ENCODE assay signal across 14 cellular contexts in the genomic region with DNA sequence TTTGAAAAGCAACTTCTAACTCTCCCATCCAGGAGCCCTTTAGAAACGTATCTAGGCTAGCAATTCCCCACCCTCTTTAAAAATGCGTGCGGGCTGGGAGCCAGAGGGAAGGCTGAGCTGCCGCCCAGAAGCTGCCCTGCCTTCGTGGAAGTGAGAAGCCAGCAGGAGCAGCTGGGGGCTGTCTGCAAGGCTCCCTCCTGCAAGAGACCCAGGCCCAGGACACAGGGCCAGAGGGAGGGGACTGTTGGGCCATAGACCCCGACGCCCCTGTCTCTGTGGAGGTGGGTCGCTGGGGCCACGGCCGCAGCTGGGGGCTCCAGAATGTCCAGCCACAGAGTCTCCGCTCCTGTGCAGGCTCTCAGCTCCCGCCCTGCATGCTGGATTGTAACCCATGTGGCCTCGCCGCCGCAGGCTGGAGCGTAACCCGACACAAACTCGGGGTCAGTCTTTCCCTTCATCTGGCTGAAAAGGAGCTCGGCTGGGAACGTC. TPM values are rescaled to one million over a fixed set of nuclear protein-coding genes. Genes with fewer than 3 reads are reported as not detected.
DNase-seq lines count a peak whose midpoint lies in the region; ATAC-seq, FAIRE-seq and TF ChIP-seq lines count a peak whose summit lies in the region.
"Had no signal": no experiment of that assay in that cellular context is flagged by ENCODE, and none has a peak within 500 bp of the region (broad histone marks: within the 10 kb centered on the region; RNA-seq: fewer than 3 reads in every experiment).

No MANE protein-coding gene starts in this region.

- H3K9me3 ChIP-seq in astrocyte (ENCODE audit: insufficient read depth, low read depth, low read length): peaks cover 5% of the 10 kb centered on the region
- no peaks in the 10 kb centered on the region for H3K9me3 ChIP-seq in psoas muscle

- DNase-seq in AG08395 (ENCODE audit: low spot score) (peak; percentile 63), astrocyte (ENCODE audit: low read depth) (peak; percentile 53), left ventricle myocardium superior (peak; percentile 75), psoas muscle (peak; percentile 61 to 70), NCI-H1930 (lab: John Stamatoyannopoulos, UW) (no peak)
- DNase-seq: activated T-cell treated with anti-CD3 and anti-CD28 coated beads, Interleukin-2, amount 50 U/mL, for 48 hours; NCI-H510A treated with DMSO at 0.1 percent for 48 hours; T-helper 1 cell had no signal

- H2AFZ ChIP-seq in astrocyte (ENCODE audit: low read depth, low read length): peak overlapping the region; percentile 53

- H3K27me3 ChIP-seq in astrocyte (ENCODE audit: insufficient read depth, low read length) (no peaks in the 10 kb centered on the region), psoas muscle (ENCODE audit: insufficient read depth in 3 of 3, low read length in 2 of 3) (peaks cover 0 to 45% (median 18%) of the 10 kb centered on the region in 3 donors)

- H3K36me3 Mint-ChIP-seq in astrocyte (ENCODE audit: low read depth, unreplicated experiment): no peaks in the 10 kb centered on the region

- peak overlapping the region; percentile 34 for H3K4me2 ChIP-seq in astrocyte (ENCODE audit: low read length)

- H3K27ac Mint-ChIP-seq in astrocyte (ENCODE audit: unreplicated experiment): no peak overlapping the region

- peaks cover 29% of the 10 kb centered on the region for H3K4me1 ChIP-seq in astrocyte (ENCODE audit: insufficient read depth, low read length)
- H3K4me1 ChIP-seq in psoas muscle: no peaks in the 10 kb centered on the region

- H3K27me3 Mint-ChIP-seq in astrocyte (ENCODE audit: low read depth, unreplicated experiment): peaks cover 22% of the 10 kb centered on the region

- H3K79me2 ChIP-seq in astrocyte (ENCODE audit: insufficient read depth, low read length): no peaks in the 10 kb centered on the region

- peaks cover 5% of the 10 kb centered on the region for H3K4me1 Mint-ChIP-seq in astrocyte (ENCODE audit: low read depth, unreplicated experiment)

- H4K20me1 ChIP-seq in astrocyte (ENCODE audit: insufficient read depth, low read length): no peaks in the 10 kb centered on the region

- H3K9me3 Mint-ChIP-seq in astrocyte (ENCODE audit: unreplicated experiment): peaks cover 10% of the 10 kb centered on the region

- H3K4me3 Mint-ChIP-seq in astrocyte (ENCODE audit: unreplicated experiment): no peak overlapping the region

- peak overlapping the region; percentile 89 for H3K27ac ChIP-seq in astrocyte (ENCODE audit: low read depth, low read length)
- H3K27ac ChIP-seq in psoas muscle: peak overlapping the region; percentile 75

- WGBS in psoas muscle, 3 donors: 20 to 30% (median 20%) methylated on average over 20 of the region's 20 CpGs

- peak; percentile 71 for ATAC-seq in left ventricle myocardium superior
- ATAC-seq in psoas muscle: no peak
- ATAC-seq in GM18520 (IDR thresholded peaks at IDR 0.05; ENCODE audit: unreplicated experiment): no peak
- ATAC-seq in HG03139 (IDR thresholded peaks at IDR 0.05; ENCODE audit: unreplicated experiment): no peak
- ATAC-seq in HG03196 (IDR thresholded peaks at IDR 0.05; ENCODE audit: unreplicated experiment): no peak

- peak overlapping the region; percentile 81 for H3K9ac ChIP-seq in astrocyte (ENCODE audit: low read length)

- TF ChIP-seq CTCF in astrocyte (IDR thresholded peaks at IDR 0.05; ENCODE audit: insufficient read depth, low read depth, low read length): no peak
- TF ChIP-seq CTCF in psoas muscle (IDR thresholded peaks at IDR 0.05): no peak

- no peak overlapping the region for H3K4me3 ChIP-seq in astrocyte (ENCODE audit: insufficient read depth, low read depth, low read length)
- no peak overlapping the region for H3K4me3 ChIP-seq in psoas muscle
- H3K4me3 ChIP-seq: dorsolateral prefrontal cortex, K562 had no signal

- H3K36me3 ChIP-seq in astrocyte (ENCODE audit: insufficient read depth, low read length) (no peaks in the 10 kb centered on the region), psoas muscle (ENCODE audit: insufficient read depth in 1 of 2, low read depth in 1 of 2) (no peaks in the 10 kb centered on the region)

- FAIRE-seq in astrocyte (lab: Jason Lieb, UNC): no peak
- FAIRE-seq: urothelium cell line had no signal

- intact Hi-C loops in left ventricle myocardium superior (cut with micrococcal nuclease) (no loop called here), psoas muscle (cut with DNase I) (no loop called here)

RNA-seq across cellular contexts. Expression of gene COL6A2, which starts 31.0 kb away (rescaled TPM):
- total RNA-seq in astrocyte (120 and 194 TPM in 2 replicates), left ventricle myocardium superior (196 TPM), psoas muscle (100 to 1,000 TPM in 2 of 4 donors, 10 to 100 TPM in 2; 56.2 to 122 (median 90.4) TPM)
- 10 to 100 TPM; 29.8 to 58.8 (median 47.1) TPM for polyA plus RNA-seq in psoas muscle

Comparison
In these comparisons a context has a peak if more than half of its experiments do, and no peak if none do; other contexts are left out.
1. DNase-seq: peak in AG08395 (single experiment), astrocyte (single experiment), left ventricle myocardium superior (single experiment) and psoas muscle (2 of 2); none in NCI-H1930 (0 of 2).